ENCODE assay signal across 1 cellular context in genomic region chr7:30019387-30019786, GRCh38.
TF ChIP-seq lines count a peak whose summit lies in the region.

No MANE protein-coding gene starts in this region.

TF ChIP-seq in GM12878, 131 proteins besides CTCF, POLR2A, EP300 and RAD21:
- TF ChIP-seq SIX5 (IDR thresholded peaks at IDR 0.05; ENCODE audit: low read depth, low read length, severe bottlenecking) (no peak), NFXL1 (IDR thresholded peaks at IDR 0.05; ENCODE audit: borderline replicate concordance) (no peak), EED (IDR thresholded peaks at IDR 0.05; ENCODE audit: low read depth) (no peak), MXI1 (IDR thresholded peaks at IDR 0.05; ENCODE audit: low read depth, low read length) (no peak), ZNF217 (IDR thresholded peaks at IDR 0.05) (no peak), STAT1 (conservative IDR thresholded peaks at IDR 0.05) (no peak), PAX5 (IDR thresholded peaks at IDR 0.05; ENCODE audit: borderline replicate concordance, low read depth, low read length) (no peak), IRF4 (IDR thresholded peaks at IDR 0.05; ENCODE audit: low read depth, low read length) (no peak), SREBF1 (IDR thresholded peaks at IDR 0.05; ENCODE audit: low read length) (no peak), TBL1XR1 (IDR thresholded peaks at IDR 0.05; ENCODE audit: low read depth, low read length) (no peak), RB1 (IDR thresholded peaks at IDR 0.05; ENCODE audit: borderline replicate concordance) (no peak), CEBPB (IDR thresholded peaks at IDR 0.05; ENCODE audit: borderline replicate concordance in 1 of 2, low read depth in 2 of 2, low read length in 2 of 2) (no peak), SIN3A (IDR thresholded peaks at IDR 0.05; ENCODE audit: low read depth, low read length) (no peak), HCFC1 (IDR thresholded peaks at IDR 0.05; ENCODE audit: low read length) (no peak), HDGF (IDR thresholded peaks at IDR 0.05) (no peak)
TF ChIP-seq in GM12878: peak in this region for 0.
